8 cellular contexts compared by ENCODE assay signal in genomic region chr11:66510271-66510989, GRCh38. TPM values are rescaled to one million over a fixed set of nuclear protein-coding genes. Genes with fewer than 3 reads are reported as not detected.
A peak's percentile ranks its signal among the peaks of the same experiment; 100 is the strongest.
DNase-seq lines count a peak whose midpoint lies in the region; ATAC-seq and TF ChIP-seq lines count a peak whose summit lies in the region.

Gene BBS1, plus strand, starts transcription at chr11:66510635. Its CDS starts 25 bp downstream, at chr11:66510660.

- peaks cover 3% of the 10 kb centered on the region; the same call in 1 of the 2 replicates for H3K36me3 Mint-ChIP-seq in WTC11

- DNase-seq in NCI-H2196 (lab: John Stamatoyannopoulos, UW; ENCODE audit: unreplicated experiment) (peak; percentile 88), WTC11 (ENCODE audit: low spot score) (peak; percentile 89), mammary epithelial cell (peak; percentile 69), inferior parietal cortex (ENCODE audit: extremely low spot score) (peak; percentile 81), smooth muscle cell of the brain vasculature (ENCODE audit: low read depth, low spot score) (peak; percentile 33)

- no peaks in the 10 kb centered on the region for H3K9me3 Mint-ChIP-seq in WTC11

- intact Hi-C loops in mammary epithelial cell (cut with micrococcal nuclease), result loop anchor here (2.0 kb wide), 1 partner anchor 32 kb away; no protein-coding TSS in a partner anchor

- H3K4me1 ChIP-seq in mammary epithelial cell (ENCODE audit: insufficient read depth, low read length), result peaks cover 4% of the 10 kb centered on the region

- peaks cover 15% of the 10 kb centered on the region for H3K79me2 ChIP-seq in mammary epithelial cell (ENCODE audit: insufficient read depth, low read length)

- in situ Hi-C loops in mammary epithelial cell (cut with MboI; ENCODE audit: low sequenced_read_pairs in 2 of 2), result no loop called here

- ATAC-seq in HG02981 (IDR thresholded peaks at IDR 0.05; ENCODE audit: unreplicated experiment) (peak; percentile 79), WTC11 (peak; percentile 97), GM18870 (IDR thresholded peaks at IDR 0.05; ENCODE audit: unreplicated experiment) (no peak)

- H3K9ac ChIP-seq in mammary epithelial cell (ENCODE audit: insufficient read depth, low read length), result peak within 1 kb of the TSS; percentile 77

- H3K9me3 ChIP-seq in mammary epithelial cell (replicated peaks; ENCODE audit: insufficient read depth, low read length), result no peaks in the 10 kb centered on the region

- WGBS in mammary epithelial cell (ENCODE audit: low coverage, missing lambda C conversion rate), result 4% methylated on average over 29 of the region's 31 CpGs

- H3K27ac ChIP-seq in mammary epithelial cell (ENCODE audit: insufficient read depth, low read depth, low read length), result peak within 1 kb of the TSS; percentile 34

- H3K27me3 ChIP-seq in mammary epithelial cell (ENCODE audit: insufficient read depth, low read length), result no peaks in the 10 kb centered on the region

- CTCF ChIA-PET in WTC11 (lab: Charles Lee) (interaction anchor here (0.8 to 3.6 kb wide), 6 partner anchors 19 to 168 kb away, joined by 3 to 17 read pairs (median 4); partner anchors contain the start of genes DPP3, MRPL11 and RBM4B), mammary epithelial cell (lab: Charles Lee; ENCODE audit: low non-redundant PET) (no interaction called here)

- peak within 1 kb of the TSS; percentile 85 for H2AFZ ChIP-seq in mammary epithelial cell (ENCODE audit: low read depth, low read length)

- H3K36me3 ChIP-seq in mammary epithelial cell (ENCODE audit: insufficient read depth, low read length), result peaks cover 4% of the 10 kb centered on the region

- H3K4me1 Mint-ChIP-seq in WTC11, result peaks cover 7% of the 10 kb centered on the region

- BruUV-seq in mammary epithelial cell (replicated peaks; lab: Mats Ljungman, UMichigan), result no TSS peak

- peak within 1 kb of the TSS; percentile 80 for H3K27ac Mint-ChIP-seq in WTC11

- POLR2A ChIA-PET in WTC11 (lab: Charles Lee), result interaction anchor here (0.8 to 1.2 kb wide), 4 partner anchors 9 to 168 kb away, joined by 3 to 4 read pairs (median 3); partner anchors contain the start of genes ACTN3 and RBM4

- H3K4me2 ChIP-seq in mammary epithelial cell (ENCODE audit: insufficient read depth, low read depth, low read length), result peak within 1 kb of the TSS; percentile 82

- no peaks in the 10 kb centered on the region for H3K27me3 Mint-ChIP-seq in WTC11 (ENCODE audit: low read depth)

- H4K20me1 ChIP-seq in mammary epithelial cell (ENCODE audit: insufficient read depth, low read length), result no peaks in the 10 kb centered on the region

- peak within 1 kb of the TSS; percentile 67 to 84 (median 71) for H3K4me3 ChIP-seq in mammary epithelial cell (replicated peaks in 1 of 3; ENCODE audit: insufficient read depth in 1 of 3, low read depth in 2 of 3, low read length in 3 of 3)

- peak; percentile 48 for TF ChIP-seq POLR2A in GM15510 (IDR thresholded peaks at IDR 0.05; ENCODE audit: borderline replicate concordance, extremely low read depth, insufficient read length)

- dilution Hi-C loops in mammary epithelial cell (cut with HindIII; ENCODE audit: low sequenced_read_pairs), result no loop called here

- TF ChIP-seq CTCF in WTC11 (IDR thresholded peaks at IDR 0.05), result no peak
- TF ChIP-seq CTCF in mammary epithelial cell (conservative IDR thresholded peaks at IDR 0.05 in 1 of 2, IDR thresholded peaks at IDR 0.05 in 1 of 2; ENCODE audit: extremely low read depth in 1 of 2, insufficient read depth in 1 of 2, low read depth in 1 of 2, low read length in 2 of 2), result no peak

- H3K4me3 Mint-ChIP-seq in WTC11, result peak within 1 kb of the TSS; percentile 99

TF ChIP-seq in WTC11, 78 proteins besides CTCF, POLR2A, EP300 and RAD21 (continues in another document):
- peak; percentile 30; the same call in 1 of the 2 replicates for TF ChIP-seq E2F4 (CRISPR knock-in tag; IDR thresholded peaks at IDR 0.05; ENCODE audit: borderline replicate concordance, low read depth)
- no peak for TF ChIP-seq IRF2 (CRISPR knock-in tag; IDR thresholded peaks at IDR 0.05; ENCODE audit: borderline replicate concordance, low read depth)
- TF ChIP-seq GTF2I (CRISPR knock-in tag; conservative IDR thresholded peaks at IDR 0.05), result no peak
- no peak for TF ChIP-seq CREB1 (CRISPR knock-in tag; IDR thresholded peaks at IDR 0.05)
- no peak for TF ChIP-seq TCF7 (CRISPR knock-in tag; IDR thresholded peaks at IDR 0.05; ENCODE audit: low read depth)
- TF ChIP-seq AR (CRISPR knock-in tag; IDR thresholded peaks at IDR 0.05), result no peak
- no peak for TF ChIP-seq ZNF532 (CRISPR knock-in tag; IDR thresholded peaks at IDR 0.05; ENCODE audit: borderline replicate concordance)
- TF ChIP-seq HMGA2 (CRISPR knock-in tag; IDR thresholded peaks at IDR 0.05), result no peak; the same call in 1 of the 2 replicates

RNA-seq across cellular contexts. Expression of gene BBS1, which starts in this region (rescaled TPM):
- total RNA-seq in WTC11 (2021) (22.9 to 26.8 TPM (median 24.1 TPM) in 3 replicates), mammary epithelial cell (10 to 100 TPM; 20.3 to 44.2 TPM)
- polyA plus RNA-seq in mammary epithelial cell, result 14.6 TPM
- 79.2 TPM for polyA minus RNA-seq in mammary epithelial cell

Comparison
In these comparisons a context has a peak if more than half of its experiments do, and no peak if none do; other contexts are left out.
1. DNase-seq: peak in every context shown above with its lines; median percentile 89 in WTC11; 88 in NCI-H2196; 81 in inferior parietal cortex; 69 in mammary epithelial cell; 33 in smooth muscle cell of the brain vasculature.